ENCODE assay signal across 10 cellular contexts in genomic region chr17:48611213-48611612, GRCh38. TPM values are rescaled to one million over a fixed set of nuclear protein-coding genes. Genes with fewer than 3 reads are reported as not detected.
DNase-seq lines count a peak whose midpoint lies in the region; ATAC-seq and TF ChIP-seq lines count a peak whose summit lies in the region.
"Had no signal": no experiment of that assay in that cellular context is flagged by ENCODE, and none has a peak within 500 bp of the region (broad histone marks: within the 10 kb centered on the region; RNA-seq: fewer than 3 reads in every experiment).

No MANE protein-coding gene starts in this region.

- intact Hi-C loops in PC-9 (cut with micrococcal nuclease; ENCODE audit: unreplicated experiment): loop anchor here (10.0 kb wide), 1 partner anchor 666 kb away; the partner anchor contains the start of gene PNPO

- DNase-seq in DMS153 treated with DMSO at 0.1 percent for 48 hours (lab: John Stamatoyannopoulos, UW; ENCODE audit: unreplicated experiment) (peak; percentile 36), DMS153 (lab: John Stamatoyannopoulos, UW) (no peak), PC-9 (peak in 1 of 2 experiments; percentile 34), caudate nucleus (lab: John Stamatoyannopoulos, UW) (no peak)
- no peak for DNase-seq in stimulated activated CD4-positive, alpha-beta T cell treated with anti-CD3 and anti-CD28 coated beads, Interleukin-4, amount 100 ng/mL, for 24 hours

- no peak for TF ChIP-seq CTCF in PC-9 (conservative IDR thresholded peaks at IDR 0.05)

- CTCF ChIA-PET in PC-9 (lab: Charles Lee): no interaction called here

- H3K4me2 ChIP-seq in PC-9: peak overlapping the region; percentile 88
- H3K4me2 ChIP-seq in skeletal muscle satellite cell (ENCODE audit: low read length): peak overlapping the region; percentile 99

- H3K9me3 ChIP-seq in PC-9 (ENCODE audit: insufficient read depth, low read depth) (no peaks in the 10 kb centered on the region), esophagus (ENCODE audit: control insufficient read depth in 2 of 2, insufficient read depth in 1 of 2, low read depth in 1 of 2, low read length in 1 of 2) (no peaks in the 10 kb centered on the region), skeletal muscle satellite cell (replicated peaks; ENCODE audit: low read length) (no peaks in the 10 kb centered on the region)

- peak overlapping the region; percentile 63 for H3K27ac ChIP-seq in PC-9
- no peak overlapping the region for H3K27ac ChIP-seq in esophagus (ENCODE audit: low read depth in 2 of 2, low read length in 1 of 2)
- H3K27ac ChIP-seq in caudate nucleus (ENCODE audit: low read depth, low read length): no peak overlapping the region

- H3K9ac ChIP-seq in skeletal muscle satellite cell (ENCODE audit: low read depth, low read length): peak overlapping the region; percentile 98

- peak overlapping the region; percentile 92 for H2AFZ ChIP-seq in PC-9

- H3K4me1 ChIP-seq in PC-9 (replicated peaks; ENCODE audit: insufficient read depth): peaks cover 20% of the 10 kb centered on the region
- H3K4me1 ChIP-seq in esophagus (ENCODE audit: control insufficient read depth in 2 of 2, insufficient read depth in 2 of 2, low read length in 1 of 2): peaks cover 6 to 11% of the 10 kb centered on the region in 2 donors
- H3K4me1 ChIP-seq in skeletal muscle satellite cell (ENCODE audit: control insufficient read depth, insufficient read depth, low read length): peaks cover 25% of the 10 kb centered on the region

- no peaks in the 10 kb centered on the region; the same call in 1 of the 2 replicates for H3F3A ChIP-seq in PC-9 (ENCODE audit: insufficient read depth, low read depth)

- H3K27me3 ChIP-seq in PC-9 (ENCODE audit: insufficient read depth, low read depth) (no peaks in the 10 kb centered on the region), esophagus (ENCODE audit: control insufficient read depth in 1 of 2, insufficient read depth in 2 of 2, low read length in 2 of 2) (peaks cover 6 to 51% of the 10 kb centered on the region in 2 donors), skeletal muscle satellite cell (ENCODE audit: control insufficient read depth, insufficient read depth, low read length) (peaks cover 25% of the 10 kb centered on the region)

- POLR2A ChIA-PET in PC-9 (lab: Charles Lee; ENCODE audit: unreplicated experiment): no interaction called here

- no TSS peak for BruUV-seq in PC-9 (replicated peaks; lab: Mats Ljungman, UMichigan)

- peak overlapping the region; percentile 80 for H3K4me3 ChIP-seq in PC-9
- peak overlapping the region; percentile 41 to 56 for H3K4me3 ChIP-seq in esophagus (ENCODE audit: low read depth in 1 of 2, low read length in 2 of 2)
- peak overlapping the region; percentile 95 for H3K4me3 ChIP-seq in skeletal muscle satellite cell (ENCODE audit: low read length)

- no peak for ATAC-seq in GM21717 (IDR thresholded peaks at IDR 0.05; ENCODE audit: unreplicated experiment)

- H3K79me2 ChIP-seq in PC-9 (ENCODE audit: low read depth): peaks cover 24% of the 10 kb centered on the region

- no peaks in the 10 kb centered on the region for H3K36me3 ChIP-seq in PC-9 (ENCODE audit: low read depth)
- H3K36me3 ChIP-seq in esophagus (ENCODE audit: control insufficient read depth in 2 of 2, insufficient read depth in 2 of 2, low read length in 1 of 2): no peaks in the 10 kb centered on the region
- H3K36me3 ChIP-seq in skeletal muscle satellite cell (ENCODE audit: insufficient read depth, low read length): no peaks in the 10 kb centered on the region

- no peaks in the 10 kb centered on the region for H3K9me2 ChIP-seq in PC-9 (ENCODE audit: insufficient read depth)

- 4 to 6% methylated on average over 22 of the region's 22 CpGs for WGBS in esophagus, 2 donors

- no peaks in the 10 kb centered on the region for H4K20me1 ChIP-seq in PC-9 (ENCODE audit: insufficient read depth)

RNA-seq across cellular contexts. Expression of gene HOXB7, which starts 0.4 kb away (rescaled TPM):
- 28.2 and 34.0 TPM in 2 replicates for total RNA-seq in PC-9 (2021)
- under 1 TPM; 0.27 to 0.39 TPM for polyA plus RNA-seq in esophagus
- 1.5 and 4.1 TPM in 2 replicates for total RNA-seq in skeletal muscle satellite cell (2012; rRNA removed)

RNA-seq across cellular contexts. Expression of gene HOXB8, which starts 3.9 kb away (rescaled TPM):
- 0.70 and 1.3 TPM in 2 replicates for total RNA-seq in PC-9 (2021)
- polyA plus RNA-seq in esophagus: not detected
- not detected in 2 replicates for total RNA-seq in skeletal muscle satellite cell (2012; rRNA removed)
- total RNA-seq: lung microvascular endothelial cell; T-helper 1 cell treated with Interleukin-12 subunit alpha and Interleukin-12 subunit beta and Interleukin-4 antibody, amounts not matched to agents 30 ng/mL and 1 ng/mL, for 36 hours had no signal

RNA-seq across cellular contexts. Expression of gene HOXB6, which starts 6.4 kb away (rescaled TPM):
- 27.9 and 30.7 TPM in 2 replicates for total RNA-seq in PC-9 (2021)
- under 1 TPM; 0.29 to 0.31 TPM for polyA plus RNA-seq in esophagus
- 5.5 and 6.6 TPM in 2 replicates for total RNA-seq in skeletal muscle satellite cell (2012; rRNA removed)

RNA-seq across cellular contexts. Expression of gene HOXB9, which starts 14.9 kb away (rescaled TPM):
- total RNA-seq in PC-9 (2021): 0.30 and 0.70 TPM in 2 replicates
- polyA plus RNA-seq in esophagus: under 1 TPM in 1 of 2 donors, not detected in 1; 0.02 TPM
- total RNA-seq in skeletal muscle satellite cell (2012; rRNA removed): 0.25 TPM in 1 of 2 replicates, not detected in the other
- total RNA-seq: lung microvascular endothelial cell had no signal

RNA-seq across cellular contexts. Expression of gene HOXB5, which starts 17.6 kb away (rescaled TPM):
- 8.3 and 12.9 TPM in 2 replicates for total RNA-seq in PC-9 (2021)
- polyA plus RNA-seq in esophagus: under 1 TPM; 0.09 to 0.10 TPM
- under 0.01 TPM in 2 replicates for total RNA-seq in skeletal muscle satellite cell (2012; rRNA removed)
- total RNA-seq: lung microvascular endothelial cell had no signal
